ENCODE assay signal across 25 cellular contexts in genomic region chr7:71801996-71802395, GRCh38.
DNase-seq lines count a peak whose midpoint lies in the region; ATAC-seq and FAIRE-seq lines count a peak whose summit lies in the region.
"Had no signal": no experiment of that assay in that cellular context is flagged by ENCODE, and none has a peak within 500 bp of the region (broad histone marks: within the 10 kb centered on the region; RNA-seq: fewer than 3 reads in every experiment).

No MANE protein-coding gene starts in this region.

- H3K4me3 Mint-ChIP-seq in activated CD8-positive, alpha-beta T cell treated with anti-CD3 and anti-CD28 coated beads, Interleukin-2, amount 10 ng/mL, durations not matched to agents 7 days and 5 days, result no peak overlapping the region
- H3K4me3 Mint-ChIP-seq in CD8-positive, alpha-beta memory T cell, result no peak overlapping the region
- H3K4me3 Mint-ChIP-seq: CD14-positive monocyte; CD4-positive, alpha-beta T cell; H9 had no signal

- H3K27ac ChIP-seq in CD8-positive, alpha-beta memory T cell (ENCODE audit: low read depth, low read length), result no peak overlapping the region
- H3K27ac ChIP-seq: A549; BLaER1 treated with 17β-estradiol and CSF1 and Interleukin-3, amounts not matched to agents 10 nM and 100 nM; GM23248 had no signal

- ATAC-seq in activated CD8-positive, alpha-beta T cell treated with anti-CD3 and anti-CD28 coated beads, Interleukin-2, amount 10 ng/mL, durations not matched to agents 7 days and 5 days, result no peak
- ATAC-seq: A549, GM12878, HCT116 had no signal

- POLR2A ChIA-PET in activated CD8-positive, alpha-beta T cell treated with anti-CD3 and anti-CD28 coated beads, Interleukin-2, amount 10 ng/mL, durations not matched to agents 7 days and 5 days (lab: Charles Lee), result no interaction called here
- POLR2A ChIA-PET in CD8-positive, alpha-beta memory T cell (lab: Charles Lee), result no interaction called here

- H3K27ac Mint-ChIP-seq in activated CD8-positive, alpha-beta T cell treated with anti-CD3 and anti-CD28 coated beads, Interleukin-2, amount 10 ng/mL, durations not matched to agents 7 days and 5 days, result no peak overlapping the region
- H3K27ac Mint-ChIP-seq in CD8-positive, alpha-beta memory T cell, result no peak overlapping the region
- H3K27ac Mint-ChIP-seq: CD14-positive monocyte; CD4-positive, alpha-beta T cell; H9 had no signal

- CTCF ChIA-PET in activated CD8-positive, alpha-beta T cell treated with anti-CD3 and anti-CD28 coated beads, Interleukin-2, amount 10 ng/mL, durations not matched to agents 7 days and 5 days (lab: Charles Lee), result no interaction called here
- CTCF ChIA-PET in CD8-positive, alpha-beta memory T cell (lab: Charles Lee), result no interaction called here

- no peaks in the 10 kb centered on the region for H3K36me3 ChIP-seq in CD8-positive, alpha-beta memory T cell (ENCODE audit: insufficient read depth, low read length)
- H3K36me3 ChIP-seq: BE2C; BLaER1 treated with 17β-estradiol and CSF1 and Interleukin-3, amounts not matched to agents 10 nM and 100 nM had no signal

- no peak overlapping the region for H3K4me3 ChIP-seq in CD8-positive, alpha-beta memory T cell (ENCODE audit: low read length)
- H3K4me3 ChIP-seq: A549; BLaER1 treated with 17β-estradiol and CSF1 and Interleukin-3, amounts not matched to agents 10 nM and 100 nM; GM12878; GM23248 had no signal

- peaks cover 21% of the 10 kb centered on the region for H3K9me3 Mint-ChIP-seq in activated CD8-positive, alpha-beta T cell treated with anti-CD3 and anti-CD28 coated beads, Interleukin-2, amount 10 ng/mL, durations not matched to agents 7 days and 5 days (ENCODE audit: insufficient read depth)
- peaks cover 4 to 22% (median 20%) of the 10 kb centered on the region in 5 donors for H3K9me3 Mint-ChIP-seq in CD8-positive, alpha-beta memory T cell

- H3K4me1 Mint-ChIP-seq in activated CD8-positive, alpha-beta T cell treated with anti-CD3 and anti-CD28 coated beads, Interleukin-2, amount 10 ng/mL, durations not matched to agents 7 days and 5 days (ENCODE audit: low read depth), result no peaks in the 10 kb centered on the region
- H3K4me1 Mint-ChIP-seq in CD8-positive, alpha-beta memory T cell, result no peaks in the 10 kb centered on the region
- H3K4me1 Mint-ChIP-seq: CD14-positive monocyte, H9 had no signal

- no peaks in the 10 kb centered on the region for H3K36me3 Mint-ChIP-seq in activated CD8-positive, alpha-beta T cell treated with anti-CD3 and anti-CD28 coated beads, Interleukin-2, amount 10 ng/mL, durations not matched to agents 7 days and 5 days (ENCODE audit: low read depth)
- no peaks in the 10 kb centered on the region for H3K36me3 Mint-ChIP-seq in CD8-positive, alpha-beta memory T cell
- H3K36me3 Mint-ChIP-seq: CD14-positive monocyte had no signal

- H3K9me3 ChIP-seq in CD8-positive, alpha-beta memory T cell (ENCODE audit: low read length), result no peaks in the 10 kb centered on the region
- H3K9me3 ChIP-seq: BE2C had no signal

- DNase-seq in H4 (ENCODE audit: low spot score) (peak; percentile 27), RCC 7860 (ENCODE audit: low spot score) (peak; percentile 32), astrocyte of the hippocampus (ENCODE audit: low read depth, low spot score) (peak; percentile 25), islet precursor cell (no peak), DMS153 (lab: John Stamatoyannopoulos, UW) (no peak)
- no peak for DNase-seq in activated CD8-positive, alpha-beta T cell treated with anti-CD3 and anti-CD28 coated beads, Interleukin-2, amount 10 ng/mL, durations not matched to agents 7 days and 5 days
- DNase-seq in CD8-positive, alpha-beta memory T cell, result no peak
- DNase-seq: 8988T; ACHN; AML-193; BE2C; CD4-positive, alpha-beta T cell; COR-L47; DMS79; EL; GDM1; GM23248; H9 had no signal

- FAIRE-seq in RCC 7860 (lab: Jason Lieb, UNC), result no peak
- FAIRE-seq: A549, GM12878, GM19239, H1 had no signal

- H3K27me3 ChIP-seq in CD8-positive, alpha-beta memory T cell (ENCODE audit: insufficient read depth, low read length, poor library complexity, severe bottlenecking), result no peaks in the 10 kb centered on the region
- H3K27me3 ChIP-seq: BE2C; BLaER1 treated with 17β-estradiol and CSF1 and Interleukin-3, amounts not matched to agents 10 nM and 100 nM had no signal

- H3K27me3 Mint-ChIP-seq in activated CD8-positive, alpha-beta T cell treated with anti-CD3 and anti-CD28 coated beads, Interleukin-2, amount 10 ng/mL, durations not matched to agents 7 days and 5 days (ENCODE audit: low read depth), result no peaks in the 10 kb centered on the region
- H3K27me3 Mint-ChIP-seq in CD8-positive, alpha-beta memory T cell, result no peaks in the 10 kb centered on the region
- H3K27me3 Mint-ChIP-seq: CD4-positive, alpha-beta T cell had no signal

- H3K4me1 ChIP-seq in CD8-positive, alpha-beta memory T cell (ENCODE audit: insufficient read depth, low read length), result no peaks in the 10 kb centered on the region
- H3K4me1 ChIP-seq: A549; BE2C; BLaER1 treated with 17β-estradiol and CSF1 and Interleukin-3, amounts not matched to agents 10 nM and 100 nM had no signal

Comparison
In these comparisons a context has a peak if more than half of its experiments do, and no peak if none do; other contexts are left out.
1. DNase-seq: peak in H4 (single experiment), RCC 7860 (single experiment) and astrocyte of the hippocampus (single experiment); none in islet precursor cell (single experiment), activated CD8-positive, alpha-beta T cell treated with anti-CD3 and anti-CD28 coated beads, Interleukin-2, amount 10 ng/mL, durations not matched to agents 7 days and 5 days (single experiment), CD8-positive, alpha-beta memory T cell (0 of 5) and DMS153 (single experiment).